Comparison of ENCODE assay signal across 18 cellular contexts in the genomic region with DNA sequence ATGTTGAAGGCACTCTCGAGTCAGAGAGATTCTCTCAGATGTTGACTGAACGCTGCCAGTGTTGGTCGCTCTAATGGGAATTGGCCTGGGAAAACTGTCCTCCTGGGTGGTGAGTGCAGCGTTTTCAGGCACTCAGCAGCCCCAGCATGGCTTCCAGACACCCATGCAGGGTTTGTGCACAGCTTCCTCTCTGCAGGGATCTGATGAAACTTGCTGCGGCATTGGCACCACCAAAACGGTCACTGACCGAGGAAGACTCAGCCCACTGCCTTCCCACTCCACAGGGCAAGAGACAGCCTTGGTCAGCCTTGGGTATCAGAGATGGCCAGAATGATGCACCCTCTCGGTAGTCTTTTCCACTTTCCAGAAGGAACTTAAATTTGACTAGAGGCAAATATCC.
"Had no signal": no experiment of that assay in that cellular context is flagged by ENCODE, and none has a peak within 500 bp of the region (broad histone marks: within the 10 kb centered on the region; RNA-seq: fewer than 3 reads in every experiment).

No MANE protein-coding gene starts in this region.

- H3K4me3 Mint-ChIP-seq: activated naive CD4-positive, alpha-beta T cell treated with anti-CD3 and anti-CD28 coated beads, Interleukin-2, amount 50 U/mL, for 24 hours; central memory CD8-positive, alpha-beta T cell; endodermal cell; nephron progenitor cell; stimulated activated naive CD8-positive, alpha-beta T cell treated with anti-CD3 and anti-CD28 coated beads, Interleukin-15, Interleukin-2, amounts not matched to agents 100 ng/mL and 50 ng/mL, for 24 hours had no signal

- H3K4me3 ChIP-seq: ascending aorta, colonic mucosa, transverse colon, vagina had no signal

- H3K27me3 ChIP-seq: ascending aorta, colonic mucosa, foreskin keratinocyte, transverse colon, vagina had no signal

- H3K9me3 ChIP-seq: ascending aorta, colonic mucosa, transverse colon, vagina had no signal

- H3K36me3 ChIP-seq: ascending aorta, colonic mucosa, transverse colon, vagina had no signal

- H3K4me1 Mint-ChIP-seq: activated naive CD4-positive, alpha-beta T cell treated with anti-CD3 and anti-CD28 coated beads, Interleukin-2, amount 50 U/mL, for 24 hours; central memory CD8-positive, alpha-beta T cell; nephron progenitor cell had no signal

- DNase-seq: activated CD4-positive, alpha-beta T cell treated with anti-CD3 and anti-CD28 coated beads, Interleukin-2, amount 50 U/mL, for 1 hour; activated CD8-positive, alpha-beta memory T cell treated with anti-CD3 and anti-CD28 coated beads, Interleukin-2, amount 50 U/mL, for 48 hours; activated gamma-delta T cell; activated T-cell treated with anti-CD3 and anti-CD28 coated beads, Interleukin-2, amount 50 U/mL, for 48 hours; colonic mucosa; endodermal cell; foreskin keratinocyte; glutamatergic neuron; midbrain; nephron progenitor cell; transverse colon had no signal

- H3K27me3 Mint-ChIP-seq: central memory CD8-positive, alpha-beta T cell had no signal

- ATAC-seq: activated CD4-positive, CD25-positive, alpha-beta regulatory T cell treated with anti-CD3 and anti-CD28 coated beads, Interleukin-2, amount 50 U/mL, for 24 hours; foreskin keratinocyte had no signal

- H3K36me3 Mint-ChIP-seq: activated naive CD4-positive, alpha-beta T cell treated with anti-CD3 and anti-CD28 coated beads, Interleukin-2, amount 50 U/mL, for 24 hours had no signal

- H3K27ac ChIP-seq: ascending aorta, colonic mucosa, foreskin keratinocyte, transverse colon, vagina had no signal

- H3K27ac Mint-ChIP-seq: activated naive CD4-positive, alpha-beta T cell treated with anti-CD3 and anti-CD28 coated beads, Interleukin-2, amount 50 U/mL, for 24 hours; endodermal cell; nephron progenitor cell; progenitor cell of endocrine pancreas; stimulated activated naive CD8-positive, alpha-beta T cell treated with anti-CD3 and anti-CD28 coated beads, Interleukin-15, Interleukin-2, amounts not matched to agents 100 ng/mL and 50 ng/mL, for 24 hours had no signal

- H3K9me3 Mint-ChIP-seq: activated naive CD4-positive, alpha-beta T cell treated with anti-CD3 and anti-CD28 coated beads, Interleukin-2, amount 50 U/mL, for 24 hours; endodermal cell; nephron progenitor cell; stimulated activated naive CD8-positive, alpha-beta T cell treated with anti-CD3 and anti-CD28 coated beads, Interleukin-15, Interleukin-2, amounts not matched to agents 100 ng/mL and 50 ng/mL, for 24 hours had no signal

- H3K4me1 ChIP-seq: colonic mucosa, transverse colon, vagina had no signal
